ENCODE assay signal across 21 cellular contexts in the genomic region with DNA sequence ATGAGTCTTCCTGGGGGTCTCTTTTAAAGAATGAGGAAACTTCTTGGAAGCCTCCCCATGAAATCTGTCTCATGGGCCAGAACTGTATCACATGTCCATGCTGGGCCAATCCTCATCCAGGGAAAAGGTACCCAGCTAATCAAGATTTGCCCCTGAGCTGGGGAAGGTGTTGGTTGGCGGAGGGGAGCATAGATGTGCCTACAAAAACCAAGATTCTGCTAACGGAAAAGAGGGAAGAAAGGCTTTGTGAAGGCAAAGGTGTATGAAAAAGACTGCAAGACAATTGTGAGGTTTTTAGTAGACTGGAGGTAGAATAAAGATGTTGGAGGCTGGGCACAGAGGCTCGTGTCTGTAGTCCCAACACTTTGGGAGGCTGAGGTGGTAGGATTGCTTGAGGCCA. TPM values are rescaled to one million over a fixed set of nuclear protein-coding genes. Genes with fewer than 3 reads are reported as not detected.
DNase-seq lines count a peak whose midpoint lies in the region; ATAC-seq, FAIRE-seq and TF ChIP-seq lines count a peak whose summit lies in the region.
"Had no signal": no experiment of that assay in that cellular context is flagged by ENCODE, and none has a peak within 500 bp of the region (broad histone marks: within the 10 kb centered on the region; RNA-seq: fewer than 3 reads in every experiment).

No MANE protein-coding gene starts in this region.

- no peak overlapping the region for H2AFZ ChIP-seq in K562 (ENCODE audit: low read depth, low read length)
- H2AFZ ChIP-seq: GM23338 had no signal

- H3K4me1 Mint-ChIP-seq in T-helper 2 cell treated with Interferon-gamma antibody and Interleukin-4, amounts not matched to agents 5 μg/mL and 100 μg/mL, for 36 hours (ENCODE audit: low read depth), result peaks cover 39% of the 10 kb centered on the region

- H3K4me1 ChIP-seq in K562 (replicated peaks in 1 of 2; ENCODE audit: control insufficient read depth in 2 of 2, insufficient read depth in 2 of 2, low read length in 2 of 2) (no peaks in the 10 kb centered on the region; a peak in 1 of 5 replicates), upper lobe of right lung (peaks cover 4% of the 10 kb centered on the region), kidney (ENCODE audit: control insufficient read depth in 1 of 2, insufficient read depth in 1 of 2, low read depth in 1 of 2, low read length in 2 of 2) (no peaks in the 10 kb centered on the region)
- H3K4me1 ChIP-seq: A549, Caco-2 had no signal

- H3K79me2 ChIP-seq in K562 (ENCODE audit: control insufficient read depth, insufficient read depth, low read length), result no peaks in the 10 kb centered on the region

- no peaks in the 10 kb centered on the region for H3K27me3 Mint-ChIP-seq in T-helper 2 cell treated with Interferon-gamma antibody and Interleukin-4, amounts not matched to agents 5 μg/mL and 100 μg/mL, for 36 hours (ENCODE audit: low read depth)
- H3K27me3 Mint-ChIP-seq: CD4-positive, alpha-beta T cell had no signal

- no peak overlapping the region for H3K9ac ChIP-seq in K562 (ENCODE audit: insufficient read depth in 1 of 2, low read depth in 2 of 2, low read length in 2 of 2)
- no peak overlapping the region for H3K9ac ChIP-seq in kidney (ENCODE audit: low read length in 2 of 2)

- in situ Hi-C loops in K562 (cut with MboI), result loop anchor here (10.0 kb wide), 1 partner anchor 54 kb away; no protein-coding TSS in a partner anchor

- CTCF ChIA-PET in K562 (lab: Yijun Ruan, JAX; ENCODE audit: low intra/inter-chr PET ratio), result no interaction called here

- peaks cover 12% of the 10 kb centered on the region for H3K9me3 Mint-ChIP-seq in T-helper 2 cell treated with Interferon-gamma antibody and Interleukin-4, amounts not matched to agents 5 μg/mL and 100 μg/mL, for 36 hours
- H3K9me3 Mint-ChIP-seq: GM23338, HFFc6 had no signal

- TF ChIP-seq CTCF in K562 (IDR thresholded peaks at IDR 0.05 in 2 of 3, conservative IDR thresholded peaks at IDR 0.05 in 1 of 3; ENCODE audit: insufficient read depth in 2 of 3, low read depth in 1 of 3, low read length in 3 of 3) (no peak), upper lobe of right lung (IDR thresholded peaks at IDR 0.05) (no peak), kidney (IDR thresholded peaks at IDR 0.05; ENCODE audit: borderline replicate concordance, extremely low read depth, insufficient read depth) (no peak)

- peaks cover 24% of the 10 kb centered on the region for H3K36me3 Mint-ChIP-seq in T-helper 2 cell treated with Interferon-gamma antibody and Interleukin-4, amounts not matched to agents 5 μg/mL and 100 μg/mL, for 36 hours (ENCODE audit: low read depth)

- TF ChIP-seq RAD21 in Ishikawa (IDR thresholded peaks at IDR 0.05; ENCODE audit: low read depth) (no peak), K562 (CRISPR knock-in tag; conservative IDR thresholded peaks at IDR 0.05 in 1 of 2, IDR thresholded peaks at IDR 0.05 in 1 of 2) (no peak)

- 66% methylated on average over 3 of the region's 3 CpGs for WGBS in K562 (ENCODE audit: insufficient coverage, low coverage, missing lambda C conversion rate)

- POLR2A ChIA-PET in K562 (lab: Yijun Ruan, JAX), result interaction anchor here (0.6 to 1.2 kb wide), 3 partner anchors 19 to 844 kb away, joined by 3 to 4 read pairs (median 3); a partner anchor contains a TSS

- BruUV-seq in K562 (replicated peaks; lab: Mats Ljungman, UMichigan), result no TSS peak

- H3K9me3 ChIP-seq in K562 (replicated peaks; ENCODE audit: control insufficient read depth, insufficient read depth, low read depth, low read length) (peaks cover 3% of the 10 kb centered on the region; the same call in 1 of the 2 replicates), upper lobe of right lung (no peaks in the 10 kb centered on the region), kidney (ENCODE audit: control insufficient read depth in 1 of 2, low read length in 2 of 2) (no peaks in the 10 kb centered on the region)
- H3K9me3 ChIP-seq: A549, Caco-2 had no signal

- TF ChIP-seq EP300 in Ishikawa (IDR thresholded peaks at IDR 0.05; ENCODE audit: borderline replicate concordance), result no peak
- TF ChIP-seq EP300 in K562 (IDR thresholded peaks at IDR 0.05; ENCODE audit: low read length), result no peak

- H3K27ac Mint-ChIP-seq in T-helper 2 cell treated with Interferon-gamma antibody and Interleukin-4, amounts not matched to agents 5 μg/mL and 100 μg/mL, for 36 hours, result peak overlapping the region; percentile 7
- H3K27ac Mint-ChIP-seq: CD4-positive, alpha-beta T cell; GM23338; HFFc6 had no signal

- no peaks in the 10 kb centered on the region for H3K36me3 ChIP-seq in K562 (ENCODE audit: control insufficient read depth, insufficient read depth, low read length)
- no peaks in the 10 kb centered on the region for H3K36me3 ChIP-seq in upper lobe of right lung
- H3K36me3 ChIP-seq in kidney (ENCODE audit: control insufficient read depth in 1 of 2, insufficient read depth in 2 of 2, low read length in 2 of 2), result no peaks in the 10 kb centered on the region

- intact Hi-C loops in K562 (cut with micrococcal nuclease) (loop anchor here (10.0 kb wide), 1 partner anchor 214 kb away; no protein-coding TSS in a partner anchor), upper lobe of right lung (cut with DNase I) (no loop called here), kidney (cut with DNase I) (no loop called here)

- no peak overlapping the region for H3K4me3 ChIP-seq in K562
- H3K4me3 ChIP-seq in upper lobe of right lung, result no peak overlapping the region
- no peak overlapping the region for H3K4me3 ChIP-seq in kidney (ENCODE audit: low read length in 2 of 2)
- H3K4me3 ChIP-seq: A549, GM23338 had no signal

- H3K4me3 Mint-ChIP-seq in T-helper 2 cell treated with Interferon-gamma antibody and Interleukin-4, amounts not matched to agents 5 μg/mL and 100 μg/mL, for 36 hours, result no peak overlapping the region
- H3K4me3 Mint-ChIP-seq: CD4-positive, alpha-beta T cell; GM23338; HFFc6 had no signal

- no peaks in the 10 kb centered on the region for H3K9me1 ChIP-seq in K562 (ENCODE audit: control insufficient read depth, insufficient read depth, low read length)

- FAIRE-seq in K562 (lab: Jason Lieb, UNC) (no peak), kidney (lab: Jason Lieb, UNC) (no peak)
- FAIRE-seq: A549, D721Med, H54, HTR-8/SVneo had no signal

- no peak for DNase-seq in T-helper 2 cell treated with Interferon-gamma antibody and Interleukin-4, amounts not matched to agents 5 μg/mL and 100 μg/mL, for 36 hours (ENCODE audit: low spot score)
- no peak for DNase-seq in T-helper 2 cell
- DNase-seq in K562 (ENCODE audit: extremely low read depth in 1 of 4, low spot score in 3 of 4), result no peak
- DNase-seq in upper lobe of right lung, result peak; percentile 1
- no peak for DNase-seq in stimulated activated CD4-positive, alpha-beta T cell treated with anti-CD3 and anti-CD28 coated beads, Interleukin-1b, Interleukin-23, amount 100 ng/mL, for 48 hours
- DNase-seq in kidney, result no peak
- DNase-seq: AML-193; Caco-2; CD4-positive, alpha-beta T cell; GF-D8; HFFc6; IMR-90 had no signal

- H4K20me1 ChIP-seq in K562 (replicated peaks; ENCODE audit: control insufficient read depth, insufficient read depth, low read length), result no peaks in the 10 kb centered on the region

- H3K27me3 ChIP-seq in K562 (ENCODE audit: control insufficient read depth in 2 of 2, insufficient read depth in 2 of 2, low read length in 2 of 2) (no peaks in the 10 kb centered on the region), upper lobe of right lung (no peaks in the 10 kb centered on the region)

- H3K4me2 ChIP-seq in K562 (ENCODE audit: insufficient read depth, low read length), result no peak overlapping the region
- H3K4me2 ChIP-seq: A549, GM23338 had no signal

- H3K27ac ChIP-seq in K562 (ENCODE audit: extremely low read depth, low read depth, low read length), result no peak overlapping the region
- no peak overlapping the region for H3K27ac ChIP-seq in upper lobe of right lung
- no peak overlapping the region for H3K27ac ChIP-seq in kidney (ENCODE audit: low read depth in 2 of 2, low read length in 2 of 2)
- H3K27ac ChIP-seq: 22Rv1, A549, C4-2B had no signal

- TF ChIP-seq POLR2A in K562 (conservative IDR thresholded peaks at IDR 0.05), result no peak

- ATAC-seq in K562 (no peak), upper lobe of right lung (no peak)
- ATAC-seq: A549, GM23338, HCT116 had no signal

TF ChIP-seq in Ishikawa, 13 proteins besides CTCF, POLR2A, EP300 and RAD21 (continues in another document):
- TF ChIP-seq, protein P1, sequence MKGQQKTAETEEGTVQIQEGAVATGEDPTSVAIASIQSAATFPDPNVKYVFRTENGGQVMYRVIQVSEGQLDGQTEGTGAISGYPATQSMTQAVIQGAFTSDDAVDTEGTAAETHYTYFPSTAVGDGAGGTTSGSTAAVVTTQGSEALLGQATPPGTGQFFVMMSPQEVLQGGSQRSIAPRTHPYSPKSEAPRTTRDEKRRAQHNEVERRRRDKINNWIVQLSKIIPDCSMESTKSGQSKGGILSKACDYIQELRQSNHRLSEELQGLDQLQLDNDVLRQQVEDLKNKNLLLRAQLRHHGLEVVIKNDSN (IDR thresholded peaks at IDR 0.05), result 0 out of 2 replicates have a peak, but pooled peaks have one; percentile 17

TF ChIP-seq in K562, 482 proteins besides CTCF, POLR2A, EP300 and RAD21:
- TF ChIP-seq ARHGAP35 (IDR thresholded peaks at IDR 0.05; ENCODE audit: partially characterized antibody), result no peak
- peak; percentile 27 for TF ChIP-seq NFYB (IDR thresholded peaks at IDR 0.05; ENCODE audit: extremely low read depth, insufficient read length)

RNA-seq across cellular contexts. Expression of a gene that starts 18.5 kb away (rescaled TPM):
- 33.0 and 98.2 TPM in 2 replicates for total RNA-seq in K562 (2011; cell fraction: chromatin; rRNA removed; ENCODE audit: low replicate concordance)
- 9.7 and 20.7 TPM in 2 replicates for total RNA-seq in K562 (2011; cell fraction: nucleolus; rRNA removed)
- 25.2 and 32.3 TPM in 2 replicates for total RNA-seq in K562 (2011; cell fraction: nucleoplasm; rRNA removed)
- total RNA-seq in K562 (2014; rRNA removed), result 37.9 and 52.4 TPM in 2 replicates
- total RNA-seq in K562 (2014; rRNA removed; fragmentation: Illumina TruSeq; extraction: Trizol), result 56.0 and 62.5 TPM in 2 replicates
- 49.5 and 51.5 TPM in 2 replicates for total RNA-seq in K562 (2015; rRNA removed; fragmentation: Illumina TruSeq; extraction: Trizol)
- 43.4 and 43.9 TPM in 2 replicates for total RNA-seq in K562 (2021)
- 36.5 and 45.5 TPM in 2 replicates for polyA plus RNA-seq in K562 (2011; rRNA removed)
- polyA plus RNA-seq in K562 (2011; cell fraction: cytosol; rRNA removed), result 13.9 and 18.1 TPM in 2 replicates
- 47.2 and 66.0 TPM in 2 replicates for polyA plus RNA-seq in K562 (2011; cell fraction: nucleus; rRNA removed)
- 24.4 and 33.5 TPM in 2 replicates for polyA plus RNA-seq in K562 (2012)
- polyA plus RNA-seq in K562 (2014; fragmentation: Illumina TruSeq; extraction: Trizol), result 28.0 and 41.6 TPM in 2 replicates
- polyA plus RNA-seq in K562 (2014; fragmentation: Nextera tagmentation; extraction: Ambion mirVana), result 10 to 100 TPM; 21.0 to 29.7 TPM
- polyA plus RNA-seq in K562 (2014; rRNA removed), result 22.6 and 35.7 TPM in 2 replicates
- polyA minus RNA-seq in K562 (2011; rRNA and poly(A)+ RNA removed), result 76.2 and 80.4 TPM in 2 replicates
- polyA minus RNA-seq in K562 (2011; cell fraction: cytosol; rRNA and poly(A)+ RNA removed), result 11.6 and 17.2 TPM in 2 replicates
- 14.8 and 27.4 TPM in 2 replicates for polyA minus RNA-seq in K562 (2011; cell fraction: nucleus; rRNA and poly(A)+ RNA removed)
- total RNA-seq in upper lobe of right lung, result 1.5 TPM
- 2.8 TPM for total RNA-seq in kidney
- 1.1 TPM for polyA plus RNA-seq in kidney (ENCODE audit: insufficient read depth, low read depth, low replicate concordance)
